ENCODE assay signal across 1 cellular context in genomic region chr12:109844983-109845841, GRCh38.
A peak's percentile ranks its signal among the peaks of the same experiment; 100 is the strongest.
TF ChIP-seq lines count a peak whose summit lies in the region.

No MANE protein-coding gene starts in this region.

TF ChIP-seq in HepG2, 621 proteins besides CTCF, POLR2A, EP300 and RAD21 (continued from another document and continues in another):
- TF ChIP-seq ZNF598 (CRISPR knock-in tag; IDR thresholded peaks at IDR 0.05; ENCODE audit: borderline replicate concordance) (peak; percentile 23; the same call in 1 of the 2 replicates), ZFX (CRISPR knock-in tag; IDR thresholded peaks at IDR 0.05; ENCODE audit: low read depth) (peak; percentile 72), MAF1 (CRISPR knock-in tag; IDR thresholded peaks at IDR 0.05; ENCODE audit: borderline replicate concordance) (no peak), GATAD1 (CRISPR knock-in tag; IDR thresholded peaks at IDR 0.05) (peak; percentile 54; the same call in 1 of the 2 replicates), MTF1 (CRISPR knock-in tag; IDR thresholded peaks at IDR 0.05) (no peak), IRF9 (CRISPR knock-in tag; IDR thresholded peaks at IDR 0.05; ENCODE audit: borderline replicate concordance) (no peak), ZNF574 (CRISPR knock-in tag; IDR thresholded peaks at IDR 0.05) (0 out of 2 replicates have a peak, but pooled peaks have one; percentile 24), MAFK (conservative IDR thresholded peaks at IDR 0.05 in 1 of 2, IDR thresholded peaks at IDR 0.05 in 1 of 2; ENCODE audit: low read length in 2 of 2) (no peak), MBD4 (IDR thresholded peaks at IDR 0.05; ENCODE audit: borderline replicate concordance, low read length) (no peak), ZNF737 (CRISPR knock-in tag; IDR thresholded peaks at IDR 0.05; ENCODE audit: borderline replicate concordance) (no peak), ZNF263 (CRISPR knock-in tag; IDR thresholded peaks at IDR 0.05) (0 out of 2 replicates have a peak, but pooled peaks have one; percentile 23), RNF2 (conservative IDR thresholded peaks at IDR 0.05; ENCODE audit: low read depth) (no peak), CEBPG (CRISPR knock-in tag; IDR thresholded peaks at IDR 0.05) (no peak; the same call in 1 of the 2 replicates), PATZ1 (CRISPR knock-in tag; IDR thresholded peaks at IDR 0.05) (peak; percentile 87), ZNF550 (CRISPR knock-in tag; IDR thresholded peaks at IDR 0.05; ENCODE audit: borderline replicate concordance) (peak; percentile 85; the same call in 1 of the 2 replicates), SPEN (CRISPR knock-in tag; IDR thresholded peaks at IDR 0.05; ENCODE audit: low read depth) (peak; percentile 51; the same call in 1 of the 2 replicates), HES4 (CRISPR knock-in tag; IDR thresholded peaks at IDR 0.05; ENCODE audit: borderline replicate concordance) (no peak), ASH2L (IDR thresholded peaks at IDR 0.05; ENCODE audit: insufficient read length, low read depth, low read length) (peak; percentile 44), MAZ (IDR thresholded peaks at IDR 0.05; ENCODE audit: borderline replicate concordance, low read depth, low read length) (peak; percentile 66; the same call in 1 of the 2 replicates), MAZ (CRISPR knock-in tag; IDR thresholded peaks at IDR 0.05; ENCODE audit: low read depth) (peak; percentile 60; the same call in 1 of the 2 replicates), HIC2 (CRISPR knock-in tag; IDR thresholded peaks at IDR 0.05; ENCODE audit: low read depth) (0 out of 2 replicates have a peak, but pooled peaks have one; percentile 30), NRL (CRISPR knock-in tag; IDR thresholded peaks at IDR 0.05; ENCODE audit: borderline replicate concordance) (peak; percentile 28; the same call in 1 of the 2 replicates), ZSCAN22 (CRISPR knock-in tag; IDR thresholded peaks at IDR 0.05) (no peak), SRSF4 (IDR thresholded peaks at IDR 0.05; ENCODE audit: low read depth, low read length, poor library complexity, severe bottlenecking) (no peak), TERF1 (CRISPR knock-in tag; IDR thresholded peaks at IDR 0.05) (no peak), ATF7 (IDR thresholded peaks at IDR 0.05) (no peak), ATF7 (CRISPR knock-in tag; IDR thresholded peaks at IDR 0.05) (no peak), PITX1 (CRISPR knock-in tag; IDR thresholded peaks at IDR 0.05) (peak; percentile 72), SMAD1 (CRISPR knock-in tag; IDR thresholded peaks at IDR 0.05; ENCODE audit: borderline replicate concordance, low read depth) (peak; percentile 87), KDM3A (CRISPR knock-in tag; IDR thresholded peaks at IDR 0.05; ENCODE audit: low read depth) (peak; percentile 88; the same call in 1 of the 2 replicates), MXD3 (CRISPR knock-in tag; IDR thresholded peaks at IDR 0.05) (0 out of 2 replicates have a peak, but pooled peaks have one; percentile 30), ZNF430 (CRISPR knock-in tag; IDR thresholded peaks at IDR 0.05) (0 out of 2 replicates have a peak, but pooled peaks have one; percentile 33), GABPB1 (CRISPR knock-in tag; IDR thresholded peaks at IDR 0.05) (peak; percentile 69), LCORL (IDR thresholded peaks at IDR 0.05) (no peak), LCORL (CRISPR knock-in tag; IDR thresholded peaks at IDR 0.05) (peak; percentile 74), MED1 (CRISPR knock-in tag; IDR thresholded peaks at IDR 0.05) (peak; percentile 32; the same call in 1 of the 2 replicates), NFKB2 (CRISPR knock-in tag; IDR thresholded peaks at IDR 0.05; ENCODE audit: borderline replicate concordance) (no peak), HDAC2 (CRISPR knock-in tag; IDR thresholded peaks at IDR 0.05) (peak; percentile 81; the same call in 1 of the 2 replicates), AGO2 (optimal IDR thresholded peaks at IDR 0.05; ENCODE audit: low read depth, low read length) (no peak), ZNF883 (CRISPR knock-in tag; IDR thresholded peaks at IDR 0.05; ENCODE audit: not compliant biosample characterization) (peak; percentile 63), ZNF746 (CRISPR knock-in tag; IDR thresholded peaks at IDR 0.05) (peak; percentile 92; the same call in 1 of the 2 replicates), ZNF317 (CRISPR knock-in tag; IDR thresholded peaks at IDR 0.05) (peak; percentile 68; the same call in 1 of the 2 replicates)
- TF ChIP-seq, protein P1, sequence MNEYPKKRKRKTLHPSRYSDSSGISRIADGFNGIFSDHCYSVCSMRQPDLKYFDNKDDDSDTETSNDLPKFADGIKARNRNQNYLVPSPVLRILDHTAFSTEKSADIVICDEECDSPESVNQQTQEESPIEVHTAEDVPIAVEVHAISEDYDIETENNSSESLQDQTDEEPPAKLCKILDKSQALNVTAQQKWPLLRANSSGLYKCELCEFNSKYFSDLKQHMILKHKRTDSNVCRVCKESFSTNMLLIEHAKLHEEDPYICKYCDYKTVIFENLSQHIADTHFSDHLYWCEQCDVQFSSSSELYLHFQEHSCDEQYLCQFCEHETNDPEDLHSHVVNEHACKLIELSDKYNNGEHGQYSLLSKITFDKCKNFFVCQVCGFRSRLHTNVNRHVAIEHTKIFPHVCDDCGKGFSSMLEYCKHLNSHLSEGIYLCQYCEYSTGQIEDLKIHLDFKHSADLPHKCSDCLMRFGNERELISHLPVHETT (CRISPR knock-in tag; conservative IDR thresholded peaks at IDR 0.05): no peak
- TF ChIP-seq, protein P2, sequence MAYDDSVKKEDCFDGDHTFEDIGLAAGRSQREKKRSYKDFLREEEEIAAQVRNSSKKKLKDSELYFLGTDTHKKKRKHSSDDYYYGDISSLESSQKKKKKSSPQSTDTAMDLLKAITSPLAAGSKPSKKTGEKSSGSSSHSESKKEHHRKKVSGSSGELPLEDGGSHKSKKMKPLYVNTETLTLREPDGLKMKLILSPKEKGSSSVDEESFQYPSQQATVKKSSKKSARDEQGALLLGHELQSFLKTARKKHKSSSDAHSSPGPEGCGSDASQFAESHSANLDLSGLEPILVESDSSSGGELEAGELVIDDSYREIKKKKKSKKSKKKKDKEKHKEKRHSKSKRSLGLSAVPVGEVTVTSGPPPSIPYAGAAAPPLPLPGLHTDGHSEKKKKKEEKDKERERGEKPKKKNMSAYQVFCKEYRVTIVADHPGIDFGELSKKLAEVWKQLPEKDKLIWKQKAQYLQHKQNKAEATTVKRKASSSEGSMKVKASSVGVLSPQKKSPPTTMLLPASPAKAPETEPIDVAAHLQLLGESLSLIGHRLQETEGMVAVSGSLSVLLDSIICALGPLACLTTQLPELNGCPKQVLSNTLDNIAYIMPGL (CRISPR knock-in tag; IDR thresholded peaks at IDR 0.05; ENCODE audit: borderline replicate concordance in 1 of 2, low read depth in 1 of 2): peak; percentile 76 to 86; a peak in 3 of 4 replicates
- TF ChIP-seq, protein P3, sequence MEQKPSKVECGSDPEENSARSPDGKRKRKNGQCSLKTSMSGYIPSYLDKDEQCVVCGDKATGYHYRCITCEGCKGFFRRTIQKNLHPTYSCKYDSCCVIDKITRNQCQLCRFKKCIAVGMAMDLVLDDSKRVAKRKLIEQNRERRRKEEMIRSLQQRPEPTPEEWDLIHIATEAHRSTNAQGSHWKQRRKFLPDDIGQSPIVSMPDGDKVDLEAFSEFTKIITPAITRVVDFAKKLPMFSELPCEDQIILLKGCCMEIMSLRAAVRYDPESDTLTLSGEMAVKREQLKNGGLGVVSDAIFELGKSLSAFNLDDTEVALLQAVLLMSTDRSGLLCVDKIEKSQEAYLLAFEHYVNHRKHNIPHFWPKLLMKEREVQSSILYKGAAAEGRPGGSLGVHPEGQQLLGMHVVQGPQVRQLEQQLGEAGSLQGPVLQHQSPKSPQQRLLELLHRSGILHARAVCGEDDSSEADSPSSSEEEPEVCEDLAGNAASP (CRISPR knock-in tag; IDR thresholded peaks at IDR 0.05; ENCODE audit: borderline replicate concordance): peak; percentile 96
- TF ChIP-seq, protein P4, sequence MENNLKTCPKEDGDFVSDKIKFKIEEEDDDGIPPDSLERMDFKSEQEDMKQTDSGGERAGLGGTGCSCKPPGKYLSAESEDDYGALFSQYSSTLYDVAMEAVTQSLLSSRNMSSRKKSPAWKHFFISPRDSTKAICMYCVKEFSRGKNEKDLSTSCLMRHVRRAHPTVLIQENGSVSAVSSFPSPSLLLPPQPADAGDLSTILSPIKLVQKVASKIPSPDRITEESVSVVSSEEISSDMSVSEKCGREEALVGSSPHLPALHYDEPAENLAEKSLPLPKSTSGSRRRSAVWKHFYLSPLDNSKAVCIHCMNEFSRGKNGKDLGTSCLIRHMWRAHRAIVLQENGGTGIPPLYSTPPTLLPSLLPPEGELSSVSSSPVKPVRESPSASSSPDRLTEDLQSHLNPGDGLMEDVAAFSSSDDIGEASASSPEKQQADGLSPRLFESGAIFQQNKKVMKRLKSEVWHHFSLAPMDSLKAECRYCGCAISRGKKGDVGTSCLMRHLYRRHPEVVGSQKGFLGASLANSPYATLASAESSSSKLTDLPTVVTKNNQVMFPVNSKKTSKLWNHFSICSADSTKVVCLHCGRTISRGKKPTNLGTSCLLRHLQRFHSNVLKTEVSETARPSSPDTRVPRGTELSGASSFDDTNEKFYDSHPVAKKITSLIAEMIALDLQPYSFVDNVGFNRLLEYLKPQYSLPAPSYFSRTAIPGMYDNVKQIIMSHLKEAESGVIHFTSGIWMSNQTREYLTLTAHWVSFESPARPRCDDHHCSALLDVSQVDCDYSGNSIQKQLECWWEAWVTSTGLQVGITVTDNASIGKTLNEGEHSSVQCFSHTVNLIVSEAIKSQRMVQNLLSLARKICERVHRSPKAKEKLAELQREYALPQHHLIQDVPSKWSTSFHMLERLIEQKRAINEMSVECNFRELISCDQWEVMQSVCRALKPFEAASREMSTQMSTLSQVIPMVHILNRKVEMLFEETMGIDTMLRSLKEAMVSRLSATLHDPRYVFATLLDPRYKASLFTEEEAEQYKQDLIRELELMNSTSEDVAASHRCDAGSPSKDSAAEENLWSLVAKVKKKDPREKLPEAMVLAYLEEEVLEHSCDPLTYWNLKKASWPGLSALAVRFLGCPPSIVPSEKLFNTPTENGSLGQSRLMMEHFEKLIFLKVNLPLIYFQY (CRISPR knock-in tag; IDR thresholded peaks at IDR 0.05; ENCODE audit: borderline replicate concordance): 0 out of 2 replicates have a peak, but pooled peaks have one; percentile 34
